8 cellular contexts compared by ENCODE assay signal in the genomic region with DNA sequence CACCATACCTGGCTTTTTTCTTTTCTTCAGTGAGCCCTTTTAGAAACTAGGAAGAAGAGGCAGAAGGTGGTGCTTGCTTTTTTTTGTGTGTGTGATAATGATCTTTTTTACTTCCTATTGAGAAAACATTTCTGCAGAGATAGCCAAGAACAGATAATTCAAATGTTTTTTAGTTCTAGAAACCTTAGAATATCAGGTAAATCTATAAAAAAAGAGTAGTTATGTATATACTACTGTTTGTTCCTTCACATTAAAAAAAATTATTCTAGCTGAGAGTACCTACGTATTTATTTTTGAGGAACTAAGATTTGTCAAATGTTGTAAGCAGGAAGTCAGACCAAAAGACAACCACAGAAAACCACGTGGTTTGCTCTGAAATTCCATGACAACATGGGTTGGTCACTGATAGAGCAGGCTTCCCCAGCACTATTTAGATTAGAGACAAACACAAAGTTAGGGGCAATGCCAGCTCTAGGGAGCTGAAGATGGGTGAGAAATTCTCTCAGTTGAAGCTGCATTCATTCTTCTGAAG.
A peak's percentile ranks its signal among the peaks of the same experiment; 100 is the strongest.
DNase-seq lines count a peak whose midpoint lies in the region; ATAC-seq lines count a peak whose summit lies in the region.

No MANE protein-coding gene starts in this region.

- H3K4me1 ChIP-seq in mucosa of rectum (ENCODE audit: control insufficient read depth in 2 of 2, insufficient read depth in 2 of 2, low read length in 2 of 2): peaks cover 0 to 6% of the 10 kb centered on the region in 2 donors

- H3K27me3 ChIP-seq in mucosa of rectum (ENCODE audit: control insufficient read depth in 2 of 2, insufficient read depth in 2 of 2, low read length in 2 of 2): no peaks in the 10 kb centered on the region

- H3K4me3 Mint-ChIP-seq in activated naive CD8-positive, alpha-beta T cell: peak overlapping the region; percentile 80

- H3K9me3 ChIP-seq in mucosa of rectum (ENCODE audit: control insufficient read depth in 2 of 2, low read length in 2 of 2): no peaks in the 10 kb centered on the region

- H3K27ac Mint-ChIP-seq in activated naive CD8-positive, alpha-beta T cell: peak overlapping the region; percentile 95

- peak; percentile 72 for ATAC-seq in GM18519 (IDR thresholded peaks at IDR 0.05; ENCODE audit: low FRiP score, unreplicated experiment)
- peak; percentile 83 for ATAC-seq in HG02884 (IDR thresholded peaks at IDR 0.05; ENCODE audit: unreplicated experiment)

- no peaks in the 10 kb centered on the region for H3K27me3 Mint-ChIP-seq in activated naive CD8-positive, alpha-beta T cell

- H3K4me1 Mint-ChIP-seq in activated naive CD8-positive, alpha-beta T cell (ENCODE audit: low read depth): peaks cover 91% of the 10 kb centered on the region

- H3K36me3 Mint-ChIP-seq in activated naive CD8-positive, alpha-beta T cell: peaks cover 52% of the 10 kb centered on the region

- peaks cover 26 to 48% of the 10 kb centered on the region in 2 donors for H3K36me3 ChIP-seq in mucosa of rectum (ENCODE audit: control insufficient read depth in 2 of 2, insufficient read depth in 2 of 2, low read length in 2 of 2)

- peak overlapping the region in 1 of 2 donors; percentile 43 for H3K4me3 ChIP-seq in mucosa of rectum (ENCODE audit: low read length in 2 of 2)

- H3K9me3 Mint-ChIP-seq in activated naive CD8-positive, alpha-beta T cell (ENCODE audit: low read depth): no peaks in the 10 kb centered on the region

- peak overlapping the region; percentile 72 to 76 for H3K27ac ChIP-seq in mucosa of rectum (ENCODE audit: low read depth in 2 of 2, low read length in 2 of 2)

- DNase-seq in OCI-M1 (lab: John Stamatoyannopoulos, UW) (peak; percentile 95), DMS153 (lab: John Stamatoyannopoulos, UW) (no peak), COR-L47 (lab: John Stamatoyannopoulos, UW) (no peak), NCI-H146 (lab: John Stamatoyannopoulos, UW) (no peak)

- H3K9ac ChIP-seq in mucosa of rectum (ENCODE audit: low read depth in 1 of 2, low read length in 2 of 2): peak overlapping the region; percentile 0 to 42
